8 cellular contexts compared by ENCODE assay signal in genomic region chr13:77751513-77752456, GRCh38. TPM values are rescaled to one million over a fixed set of nuclear protein-coding genes. Genes with fewer than 3 reads are reported as not detected.
DNase-seq lines count a peak whose midpoint lies in the region; ATAC-seq and TF ChIP-seq lines count a peak whose summit lies in the region.

No MANE protein-coding gene starts in this region.

- H3K27me3 Mint-ChIP-seq in activated CD8-positive, alpha-beta T cell treated with anti-CD3 and anti-CD28 coated beads, Interleukin-2, amount 10 ng/mL, durations not matched to agents 7 days and 5 days (ENCODE audit: low read depth), result no peaks in the 10 kb centered on the region
- no peaks in the 10 kb centered on the region for H3K27me3 Mint-ChIP-seq in natural killer cell treated with Interleukin-12 subunit alpha and Interleukin-12 subunit beta and Interleukin-15 and Interleukin-18, amount 100 ng/mL, for 72 hours

- CTCF ChIA-PET in activated CD8-positive, alpha-beta T cell treated with anti-CD3 and anti-CD28 coated beads, Interleukin-2, amount 10 ng/mL, durations not matched to agents 7 days and 5 days (lab: Charles Lee), result interaction anchor here (0.8 to 6.3 kb wide), 14 partner anchors 10 to 273 kb away, joined by 3 to 54 read pairs (median 4); no protein-coding TSS in a partner anchor

- POLR2A ChIA-PET in activated CD8-positive, alpha-beta T cell treated with anti-CD3 and anti-CD28 coated beads, Interleukin-2, amount 10 ng/mL, durations not matched to agents 7 days and 5 days (lab: Charles Lee), result interaction anchor here (0.7 kb wide), 1 partner anchor 15 kb away, joined by 6 read pairs; no protein-coding TSS in a partner anchor

- H3K27me3 ChIP-seq in esophagus squamous epithelium, result no peaks in the 10 kb centered on the region

- no peak overlapping the region for H3K4me3 ChIP-seq in esophagus squamous epithelium

- H3K4me3 Mint-ChIP-seq in activated CD8-positive, alpha-beta T cell treated with anti-CD3 and anti-CD28 coated beads, Interleukin-2, amount 10 ng/mL, durations not matched to agents 7 days and 5 days, result no peak overlapping the region
- no peak overlapping the region for H3K4me3 Mint-ChIP-seq in natural killer cell treated with Interleukin-12 subunit alpha and Interleukin-12 subunit beta and Interleukin-15 and Interleukin-18, amount 100 ng/mL, for 72 hours

- peak; percentile 59 for DNase-seq in COLO668 (lab: John Stamatoyannopoulos, UW; ENCODE audit: unreplicated experiment)
- peak; percentile 11 for DNase-seq in NCI-H226
- peak; percentile 67 for DNase-seq in activated CD8-positive, alpha-beta T cell treated with anti-CD3 and anti-CD28 coated beads, Interleukin-2, amount 10 ng/mL, durations not matched to agents 7 days and 5 days
- DNase-seq in esophagus squamous epithelium (lab: John Stamatoyannopoulos, UW), result no peak
- no peak for DNase-seq in natural killer cell treated with Interleukin-12 subunit alpha and Interleukin-12 subunit beta and Interleukin-15 and Interleukin-18, amount 100 ng/mL, for 72 hours (ENCODE audit: low spot score)

- peaks cover 11% of the 10 kb centered on the region for H3K36me3 Mint-ChIP-seq in activated CD8-positive, alpha-beta T cell treated with anti-CD3 and anti-CD28 coated beads, Interleukin-2, amount 10 ng/mL, durations not matched to agents 7 days and 5 days (ENCODE audit: low read depth)
- no peaks in the 10 kb centered on the region for H3K36me3 Mint-ChIP-seq in natural killer cell treated with Interleukin-12 subunit alpha and Interleukin-12 subunit beta and Interleukin-15 and Interleukin-18, amount 100 ng/mL, for 72 hours

- TF ChIP-seq POLR2A in esophagus squamous epithelium (IDR thresholded peaks at IDR 0.05), result no peak

- H3K27ac Mint-ChIP-seq in activated CD8-positive, alpha-beta T cell treated with anti-CD3 and anti-CD28 coated beads, Interleukin-2, amount 10 ng/mL, durations not matched to agents 7 days and 5 days, result peak overlapping the region; percentile 12
- H3K27ac Mint-ChIP-seq in natural killer cell treated with Interleukin-12 subunit alpha and Interleukin-12 subunit beta and Interleukin-15 and Interleukin-18, amount 100 ng/mL, for 72 hours, result peak overlapping the region in 1 of 2 donors; percentile 62

- H3K9me3 ChIP-seq in esophagus squamous epithelium, result no peaks in the 10 kb centered on the region

- H3K27ac ChIP-seq in esophagus squamous epithelium, result no peak overlapping the region

- peak; percentile 68 for ATAC-seq in GM18873 (IDR thresholded peaks at IDR 0.05; ENCODE audit: low FRiP score, unreplicated experiment)
- peak; percentile 73 for ATAC-seq in HG03103 (IDR thresholded peaks at IDR 0.05; ENCODE audit: low read depth, unreplicated experiment)
- peak; percentile 80 for ATAC-seq in activated CD8-positive, alpha-beta T cell treated with anti-CD3 and anti-CD28 coated beads, Interleukin-2, amount 10 ng/mL, durations not matched to agents 7 days and 5 days
- peak; percentile 84 to 90 for ATAC-seq in natural killer cell treated with Interleukin-12 subunit alpha and Interleukin-12 subunit beta and Interleukin-15 and Interleukin-18, amount 100 ng/mL, for 72 hours
- ATAC-seq in GM19328 (IDR thresholded peaks at IDR 0.05; ENCODE audit: unreplicated experiment), result no peak

- no peaks in the 10 kb centered on the region for H3K9me3 Mint-ChIP-seq in activated CD8-positive, alpha-beta T cell treated with anti-CD3 and anti-CD28 coated beads, Interleukin-2, amount 10 ng/mL, durations not matched to agents 7 days and 5 days (ENCODE audit: insufficient read depth)
- no peaks in the 10 kb centered on the region for H3K9me3 Mint-ChIP-seq in natural killer cell treated with Interleukin-12 subunit alpha and Interleukin-12 subunit beta and Interleukin-15 and Interleukin-18, amount 100 ng/mL, for 72 hours

- no peaks in the 10 kb centered on the region for H3K4me1 ChIP-seq in esophagus squamous epithelium

- peaks cover 11% of the 10 kb centered on the region for H3K4me1 Mint-ChIP-seq in activated CD8-positive, alpha-beta T cell treated with anti-CD3 and anti-CD28 coated beads, Interleukin-2, amount 10 ng/mL, durations not matched to agents 7 days and 5 days (ENCODE audit: low read depth)
- H3K4me1 Mint-ChIP-seq in natural killer cell treated with Interleukin-12 subunit alpha and Interleukin-12 subunit beta and Interleukin-15 and Interleukin-18, amount 100 ng/mL, for 72 hours (ENCODE audit: low read depth in 2 of 2), result peaks cover 7 to 9% of the 10 kb centered on the region in 2 donors

- H3K36me3 ChIP-seq in esophagus squamous epithelium, result no peaks in the 10 kb centered on the region

- WGBS in esophagus squamous epithelium, 2 donors, result 52 to 67% methylated on average over 4 to 5 of the region's 5 CpGs

- intact Hi-C loops in esophagus squamous epithelium (cut with DNase I), result no loop called here

- peak; percentile 30 to 74 (median 60) for TF ChIP-seq CTCF in esophagus squamous epithelium (IDR thresholded peaks at IDR 0.05)

RNA-seq across cellular contexts. Expression of gene SLAIN1, which starts 54.3 kb away (rescaled TPM):
- total RNA-seq in activated CD8-positive, alpha-beta T cell treated with anti-CD3 and anti-CD28 coated beads, Interleukin-2, amount 10 ng/mL, durations not matched to agents 7 days and 5 days, result 10 to 100 TPM; 27.0 to 29.5 TPM
- 1 to 10 TPM in 3 of 4 donors, under 1 TPM in 1; 0.57 to 4.6 (median 3.1) TPM for total RNA-seq in esophagus squamous epithelium
- 10 to 100 TPM; 18.4 to 33.2 TPM for total RNA-seq in natural killer cell treated with Interleukin-12 subunit alpha and Interleukin-12 subunit beta and Interleukin-15 and Interleukin-18, amount 100 ng/mL, for 72 hours

Comparison
In these comparisons a context has a peak if more than half of its experiments do, and no peak if none do; other contexts are left out.
1. DNase-seq: peak in COLO668 (single experiment), NCI-H226 (single experiment) and activated CD8-positive, alpha-beta T cell treated with anti-CD3 and anti-CD28 coated beads, Interleukin-2, amount 10 ng/mL, durations not matched to agents 7 days and 5 days (single experiment); none in esophagus squamous epithelium (single experiment) and natural killer cell treated with Interleukin-12 subunit alpha and Interleukin-12 subunit beta and Interleukin-15 and Interleukin-18, amount 100 ng/mL, for 72 hours (single experiment).